20 cellular contexts compared by ENCODE assay signal in the genomic region with DNA sequence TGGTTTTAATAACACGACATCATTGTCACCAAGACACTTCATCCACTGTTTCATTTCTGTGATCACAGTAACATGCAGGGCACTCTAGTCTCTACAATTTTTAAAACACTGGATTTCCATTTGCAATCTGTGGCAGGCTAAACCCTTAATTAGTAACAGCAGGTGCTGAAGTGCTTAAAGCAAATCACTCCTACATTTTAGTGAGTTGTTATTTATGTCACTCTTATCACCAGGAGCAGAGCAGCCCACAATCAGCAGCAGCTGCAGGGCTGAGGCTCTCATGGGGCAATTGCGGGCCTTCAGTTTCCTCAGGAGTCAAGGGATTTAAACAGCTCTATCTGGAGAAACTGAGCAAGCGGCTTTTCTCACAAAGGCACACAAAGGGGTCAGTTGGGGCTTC. TPM values are rescaled to one million over a fixed set of nuclear protein-coding genes. Genes with fewer than 3 reads are reported as not detected.
"Had no signal": no experiment of that assay in that cellular context is flagged by ENCODE, and none has a peak within 500 bp of the region (broad histone marks: within the 10 kb centered on the region; RNA-seq: fewer than 3 reads in every experiment).

No MANE protein-coding gene starts in this region.

- H3K4me1 ChIP-seq: breast epithelium had no signal

- H3K9me3 Mint-ChIP-seq: stimulated activated naive B cell treated with anti-CD40 and anti-IgM and Interleukin-4, amounts not matched to agents 10 μg/mL and 1 μg/mL and 100 μg/mL, for 72 hours; T-helper 2 cell treated with Interferon-gamma antibody and Interleukin-4, amounts not matched to agents 5 μg/mL and 100 μg/mL, for 36 hours had no signal

- H3K27ac ChIP-seq: breast epithelium, skin epidermis, thyroid gland had no signal

- DNase-seq: activated CD4-positive, CD25-positive, alpha-beta regulatory T cell treated with anti-CD3 and anti-CD28 coated beads, Interleukin-2, amount 50 U/mL, for 72 hours; activated naive CD4-positive, alpha-beta T cell; anterior cingulate cortex; cerebellar nuclear complex; effector memory CD4-positive, alpha-beta T cell; head of caudate nucleus; left cardiac atrium; naive thymus-derived CD4-positive, alpha-beta T cell; posterior cingulate gyrus; stimulated activated CD4-positive, alpha-beta T cell treated with anti-CD3 and anti-CD28 coated beads, Interleukin-15, amount 100 ng/mL, for 24 hours; stimulated activated CD4-positive, alpha-beta T cell treated with anti-CD3 and anti-CD28 coated beads, Interleukin-4, amount 100 ng/mL, for 1 hour; stimulated activated naive B cell treated with anti-CD40 and anti-IgM and Interleukin-4, amounts not matched to agents 10 μg/mL and 1 μg/mL and 100 μg/mL, for 72 hours; thyroid gland had no signal

- H3K4me3 ChIP-seq: breast epithelium, lung, skin epidermis, thyroid gland had no signal

- H3K27me3 Mint-ChIP-seq: dendritic cell treated with granulocyte-macrophage colony-stimulating factor and Interleukin-4, amounts not matched to agents 40 ng/mL and 50 ng/mL, for 4 days had no signal

- H3K27ac Mint-ChIP-seq: activated T-helper 1 cell treated with anti-CD3 and anti-CD28 coated beads, Interleukin-12 subunit alpha, Interleukin-12 subunit beta, Interleukin-2, Interleukin-4 antibody, amounts not matched to agents 30 ng/mL and 10 ng/mL and 1 ng/mL, durations not matched to agents 14 hours and 24 hours and 36 hours; dendritic cell treated with granulocyte-macrophage colony-stimulating factor and Interleukin-4, amounts not matched to agents 40 ng/mL and 50 ng/mL, for 4 days; naive thymus-derived CD4-positive, alpha-beta T cell; stimulated activated naive B cell treated with anti-CD40 and anti-IgM and Interleukin-4, amounts not matched to agents 10 μg/mL and 1 μg/mL and 100 μg/mL, for 72 hours; T-helper 2 cell treated with Interferon-gamma antibody and Interleukin-4, amounts not matched to agents 5 μg/mL and 100 μg/mL, for 36 hours had no signal

- H3K27me3 ChIP-seq: breast epithelium, thyroid gland had no signal

- H3K4me3 Mint-ChIP-seq: activated T-helper 1 cell treated with anti-CD3 and anti-CD28 coated beads, Interleukin-12 subunit alpha, Interleukin-12 subunit beta, Interleukin-2, Interleukin-4 antibody, amounts not matched to agents 30 ng/mL and 10 ng/mL and 1 ng/mL, durations not matched to agents 14 hours and 24 hours and 36 hours; dendritic cell treated with granulocyte-macrophage colony-stimulating factor and Interleukin-4, amounts not matched to agents 40 ng/mL and 50 ng/mL, for 4 days; naive thymus-derived CD4-positive, alpha-beta T cell; stimulated activated naive B cell treated with anti-CD40 and anti-IgM and Interleukin-4, amounts not matched to agents 10 μg/mL and 1 μg/mL and 100 μg/mL, for 72 hours; T-helper 2 cell treated with Interferon-gamma antibody and Interleukin-4, amounts not matched to agents 5 μg/mL and 100 μg/mL, for 36 hours had no signal

- H3K9me3 ChIP-seq: thyroid gland had no signal

- H3K4me1 Mint-ChIP-seq: naive thymus-derived CD4-positive, alpha-beta T cell; stimulated activated naive B cell treated with anti-CD40 and anti-IgM and Interleukin-4, amounts not matched to agents 10 μg/mL and 1 μg/mL and 100 μg/mL, for 72 hours had no signal

- H3K36me3 ChIP-seq: breast epithelium, thyroid gland had no signal

RNA-seq across cellular contexts. Expression of gene SOHLH2, which starts 1.6 kb away (rescaled TPM):
- total RNA-seq: activated CD8-positive, alpha-beta memory T cell treated with anti-CD3 and anti-CD28 coated beads for 36 hours; activated T-helper 1 cell treated with anti-CD3 and anti-CD28 coated beads, Interleukin-12 subunit alpha, Interleukin-12 subunit beta, Interleukin-2, Interleukin-4 antibody, amounts not matched to agents 30 ng/mL and 10 ng/mL and 1 ng/mL, durations not matched to agents 14 hours and 24 hours and 36 hours; naive thymus-derived CD4-positive, alpha-beta T cell had no signal
- polyA plus RNA-seq: naive thymus-derived CD4-positive, alpha-beta T cell had no signal
